ENCODE assay signal across 8 cellular contexts in genomic region chr19:33134571-33135041, GRCh38.
DNase-seq lines count a peak whose midpoint lies in the region; ATAC-seq and TF ChIP-seq lines count a peak whose summit lies in the region.

No MANE protein-coding gene starts in this region.

- H3K36me3 ChIP-seq in iPS-20b (ENCODE audit: insufficient read depth, low read depth, low read length), result peaks cover 8% of the 10 kb centered on the region; the same call in 1 of the 2 replicates

- no peak for ATAC-seq in HG02571 (IDR thresholded peaks at IDR 0.05; ENCODE audit: unreplicated experiment)

- no peaks in the 10 kb centered on the region for H3K9me3 ChIP-seq in iPS-20b (ENCODE audit: insufficient read depth, low read depth, low read length)

- H3K9ac ChIP-seq in iPS-20b (ENCODE audit: low read depth, low read length), result no peak overlapping the region

- POLR2A ChIA-PET in RWPE1 (lab: Yijun Ruan, JAX; ENCODE audit: low non-redundant PET), result no interaction called here

- H3K27me3 ChIP-seq in iPS-20b (ENCODE audit: insufficient read depth, low read length), result no peaks in the 10 kb centered on the region

- peak; percentile 13 for DNase-seq in NCI-H748 treated with DMSO at 0.1 percent for 48 hours (lab: John Stamatoyannopoulos, UW)
- peak; percentile 26 for DNase-seq in activated CD8-positive, alpha-beta memory T cell treated with anti-CD3 and anti-CD28 coated beads, Interleukin-2, amount 50 U/mL, for 24 hours (ENCODE audit: extremely low read depth)
- peak; percentile 73 for DNase-seq in stimulated activated CD8-positive, alpha-beta memory T cell treated with anti-CD3 and anti-CD28 coated beads, Interleukin-4, amount 100 ng/mL, for 48 hours
- DNase-seq in RWPE1 (ENCODE audit: low spot score), result no peak
- DNase-seq in NCI-H345 treated with DMSO at 0.1 percent for 48 hours (lab: John Stamatoyannopoulos, UW; ENCODE audit: unreplicated experiment), result no peak
- no peak for DNase-seq in glomerular visceral epithelial cell (ENCODE audit: extremely low spot score)

- TF ChIP-seq CTCF in RWPE1 (conservative IDR thresholded peaks at IDR 0.05; ENCODE audit: low read depth), result no peak

- CTCF ChIA-PET in RWPE1 (lab: Yijun Ruan, JAX), result no interaction called here

- H3K27ac ChIP-seq in iPS-20b (ENCODE audit: low read length), result no peak overlapping the region
- no peak overlapping the region for H3K27ac ChIP-seq in RWPE1

- peaks cover 5% of the 10 kb centered on the region; the same call in 1 of the 2 replicates for H3K4me1 ChIP-seq in iPS-20b (ENCODE audit: insufficient read depth, low read length)

- H3K4me3 ChIP-seq in iPS-20b (ENCODE audit: low read length), result peak overlapping the region; percentile 26; the same call in 1 of the 2 replicates

Comparison
In these comparisons a context has a peak if more than half of its experiments do, and no peak if none do; other contexts are left out.
1. DNase-seq: peak in NCI-H748 treated with DMSO at 0.1 percent for 48 hours (single experiment), activated CD8-positive, alpha-beta memory T cell treated with anti-CD3 and anti-CD28 coated beads, Interleukin-2, amount 50 U/mL, for 24 hours (single experiment) and stimulated activated CD8-positive, alpha-beta memory T cell treated with anti-CD3 and anti-CD28 coated beads, Interleukin-4, amount 100 ng/mL, for 48 hours (single experiment); none in RWPE1 (single experiment), NCI-H345 treated with DMSO at 0.1 percent for 48 hours (single experiment) and glomerular visceral epithelial cell (single experiment).